In the genomic region with DNA sequence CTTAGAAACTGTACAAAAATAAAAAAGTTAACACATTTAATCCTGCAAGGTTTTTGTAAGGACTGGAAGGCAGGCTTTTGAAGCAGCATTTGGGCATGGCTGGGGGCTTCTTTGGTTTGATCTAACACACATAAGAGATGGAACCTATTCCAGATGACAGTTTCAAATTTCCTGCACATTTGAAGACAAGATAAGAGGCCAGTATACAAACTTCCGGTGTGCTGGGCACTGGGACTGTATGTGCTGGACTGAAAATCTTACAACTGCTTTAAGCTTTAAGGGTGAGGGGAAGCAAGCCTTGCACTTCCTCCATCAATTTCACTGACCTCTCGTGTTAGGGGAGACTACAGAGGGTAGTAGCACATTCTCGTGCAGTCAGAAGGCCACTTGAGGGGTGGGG, we compare ENCODE assay signal across 1 cellular context.
TF ChIP-seq lines count a peak whose summit lies in the region.

No MANE protein-coding gene starts in this region.

TF ChIP-seq in K562, 482 proteins besides CTCF, POLR2A, EP300 and RAD21 (continued from another document):
- peak; percentile 10; the same call in 1 of the 2 replicates for TF ChIP-seq CXXC5 (CRISPR knock-in tag; IDR thresholded peaks at IDR 0.05)
- TF ChIP-seq KLF13 (tag; IDR thresholded peaks at IDR 0.05; ENCODE audit: borderline replicate concordance, low read depth) = no peak
- TF ChIP-seq MTA3 (IDR thresholded peaks at IDR 0.05; ENCODE audit: borderline replicate concordance) = no peak
- no peak for TF ChIP-seq KLF1 (tag; IDR thresholded peaks at IDR 0.05)
- no peak for TF ChIP-seq RNF2 (IDR thresholded peaks at IDR 0.05)
- TF ChIP-seq MYBL2 (IDR thresholded peaks at IDR 0.05; ENCODE audit: low read depth) = 0 out of 2 replicates have a peak, but pooled peaks have one; percentile 29
- TF ChIP-seq MYBL2 (CRISPR knock-in tag; IDR thresholded peaks at IDR 0.05; ENCODE audit: borderline replicate concordance) = no peak
- no peak for TF ChIP-seq GABPB1 (CRISPR knock-in tag; IDR thresholded peaks at IDR 0.05)
- no peak for TF ChIP-seq ZNF140 (CRISPR knock-in tag; IDR thresholded peaks at IDR 0.05)
- TF ChIP-seq ETV1 (tag; conservative IDR thresholded peaks at IDR 0.05; ENCODE audit: low read depth) = peak; percentile 46
- TF ChIP-seq HSF4 (CRISPR knock-in tag; IDR thresholded peaks at IDR 0.05; ENCODE audit: borderline replicate concordance) = no peak
- no peak for TF ChIP-seq SMC3 (conservative IDR thresholded peaks at IDR 0.05; ENCODE audit: insufficient read depth, low read depth, low read length)
- no peak for TF ChIP-seq CC2D1A (IDR thresholded peaks at IDR 0.05)
- TF ChIP-seq ILF3 (IDR thresholded peaks at IDR 0.05; ENCODE audit: borderline replicate concordance) = no peak
- peak; percentile 51; the same call in 1 of the 2 replicates for TF ChIP-seq MECOM (CRISPR knock-in tag; IDR thresholded peaks at IDR 0.05)
- 0 out of 2 replicates have a peak, but pooled peaks have one; percentile 28 for TF ChIP-seq MIER1 (IDR thresholded peaks at IDR 0.05; ENCODE audit: low read depth)
- peak; percentile 47; the same call in 1 of the 2 replicates for TF ChIP-seq ARID1B (IDR thresholded peaks at IDR 0.05)
- peak; percentile 9; the same call in 1 of the 2 replicates for TF ChIP-seq SPI1 (IDR thresholded peaks at IDR 0.05; ENCODE audit: borderline replicate concordance, low read depth, low read length)
- no peak for TF ChIP-seq HDAC6 (IDR thresholded peaks at IDR 0.05; ENCODE audit: low read depth, low read length)
- TF ChIP-seq, protein P1, sequence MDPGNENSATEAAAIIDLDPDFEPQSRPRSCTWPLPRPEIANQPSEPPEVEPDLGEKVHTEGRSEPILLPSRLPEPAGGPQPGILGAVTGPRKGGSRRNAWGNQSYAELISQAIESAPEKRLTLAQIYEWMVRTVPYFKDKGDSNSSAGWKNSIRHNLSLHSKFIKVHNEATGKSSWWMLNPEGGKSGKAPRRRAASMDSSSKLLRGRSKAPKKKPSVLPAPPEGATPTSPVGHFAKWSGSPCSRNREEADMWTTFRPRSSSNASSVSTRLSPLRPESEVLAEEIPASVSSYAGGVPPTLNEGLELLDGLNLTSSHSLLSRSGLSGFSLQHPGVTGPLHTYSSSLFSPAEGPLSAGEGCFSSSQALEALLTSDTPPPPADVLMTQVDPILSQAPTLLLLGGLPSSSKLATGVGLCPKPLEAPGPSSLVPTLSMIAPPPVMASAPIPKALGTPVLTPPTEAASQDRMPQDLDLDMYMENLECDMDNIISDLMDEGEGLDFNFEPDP (CRISPR knock-in tag; IDR thresholded peaks at IDR 0.05) = no peak
- TF ChIP-seq, protein P2, sequence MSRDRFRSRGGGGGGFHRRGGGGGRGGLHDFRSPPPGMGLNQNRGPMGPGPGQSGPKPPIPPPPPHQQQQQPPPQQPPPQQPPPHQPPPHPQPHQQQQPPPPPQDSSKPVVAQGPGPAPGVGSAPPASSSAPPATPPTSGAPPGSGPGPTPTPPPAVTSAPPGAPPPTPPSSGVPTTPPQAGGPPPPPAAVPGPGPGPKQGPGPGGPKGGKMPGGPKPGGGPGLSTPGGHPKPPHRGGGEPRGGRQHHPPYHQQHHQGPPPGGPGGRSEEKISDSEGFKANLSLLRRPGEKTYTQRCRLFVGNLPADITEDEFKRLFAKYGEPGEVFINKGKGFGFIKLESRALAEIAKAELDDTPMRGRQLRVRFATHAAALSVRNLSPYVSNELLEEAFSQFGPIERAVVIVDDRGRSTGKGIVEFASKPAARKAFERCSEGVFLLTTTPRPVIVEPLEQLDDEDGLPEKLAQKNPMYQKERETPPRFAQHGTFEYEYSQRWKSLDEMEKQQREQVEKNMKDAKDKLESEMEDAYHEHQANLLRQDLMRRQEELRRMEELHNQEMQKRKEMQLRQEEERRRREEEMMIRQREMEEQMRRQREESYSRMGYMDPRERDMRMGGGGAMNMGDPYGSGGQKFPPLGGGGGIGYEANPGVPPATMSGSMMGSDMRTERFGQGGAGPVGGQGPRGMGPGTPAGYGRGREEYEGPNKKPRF (IDR thresholded peaks at IDR 0.05; ENCODE audit: low read depth, low read length) = no peak
- TF ChIP-seq MEIS2 (IDR thresholded peaks at IDR 0.05; ENCODE audit: partially characterized antibody) = no peak
TF ChIP-seq in K562: peak in this region for 8.
